Comparison of ENCODE assay signal across 16 cellular contexts in genomic region chr18:58369616-58370015, GRCh38.
DNase-seq lines count a peak whose midpoint lies in the region; ATAC-seq and TF ChIP-seq lines count a peak whose summit lies in the region.
"Had no signal": no experiment of that assay in that cellular context is flagged by ENCODE, and none has a peak within 500 bp of the region (broad histone marks: within the 10 kb centered on the region; RNA-seq: fewer than 3 reads in every experiment).

No MANE protein-coding gene starts in this region.

- no peaks in the 10 kb centered on the region for H3K27me3 Mint-ChIP-seq in stimulated activated naive CD8-positive, alpha-beta T cell treated with anti-CD3 and anti-CD28 coated beads, Interleukin-15, amount 100 ng/mL, for 72 hours
- H3K27me3 Mint-ChIP-seq in glutamatergic neuron (ENCODE audit: unreplicated experiment): peaks cover 4% of the 10 kb centered on the region
- no peaks in the 10 kb centered on the region for H3K27me3 Mint-ChIP-seq in nephron (ENCODE audit: low read depth)
- H3K27me3 Mint-ChIP-seq: B cell had no signal

- no peaks in the 10 kb centered on the region for H3K9me3 Mint-ChIP-seq in stimulated activated naive CD8-positive, alpha-beta T cell treated with anti-CD3 and anti-CD28 coated beads, Interleukin-15, amount 100 ng/mL, for 72 hours
- H3K9me3 Mint-ChIP-seq in glutamatergic neuron (ENCODE audit: unreplicated experiment): peaks cover 3% of the 10 kb centered on the region
- no peaks in the 10 kb centered on the region for H3K9me3 Mint-ChIP-seq in nephron
- H3K9me3 Mint-ChIP-seq: CD8-positive, alpha-beta T cell; H9 had no signal

- H3K4me1 Mint-ChIP-seq in stimulated activated naive CD8-positive, alpha-beta T cell treated with anti-CD3 and anti-CD28 coated beads, Interleukin-15, amount 100 ng/mL, for 72 hours: no peaks in the 10 kb centered on the region
- H3K4me1 Mint-ChIP-seq in glutamatergic neuron (ENCODE audit: low read depth, unreplicated experiment): no peaks in the 10 kb centered on the region
- peaks cover 10% of the 10 kb centered on the region for H3K4me1 Mint-ChIP-seq in nephron
- H3K4me1 Mint-ChIP-seq: B cell had no signal

- DNase-seq in stimulated activated naive CD8-positive, alpha-beta T cell treated with anti-CD3 and anti-CD28 coated beads, Interleukin-15, amount 100 ng/mL, for 72 hours: no peak
- no peak for DNase-seq in stimulated activated naive CD8-positive, alpha-beta T cell treated with anti-CD3 and anti-CD28 coated beads, Interleukin-15, Interleukin-2, amounts not matched to agents 100 U/mL and 50 U/mL, for 24 hours
- DNase-seq in glutamatergic neuron (no peak), SW480 (ENCODE audit: low spot score) (no peak)
- DNase-seq: Calu3; CD8-positive, alpha-beta T cell; DMS53; DND-41; EL; H9; IMR-90 had no signal

- H3K27ac Mint-ChIP-seq in stimulated activated naive CD8-positive, alpha-beta T cell treated with anti-CD3 and anti-CD28 coated beads, Interleukin-15, amount 100 ng/mL, for 72 hours: no peak overlapping the region
- peak overlapping the region; percentile 0 for H3K27ac Mint-ChIP-seq in glutamatergic neuron (ENCODE audit: unreplicated experiment)
- H3K27ac Mint-ChIP-seq in nephron: peak overlapping the region in 2 of 3 experiments; percentile 18 to 80
- H3K27ac Mint-ChIP-seq: B cell; CD8-positive, alpha-beta T cell had no signal

- no peak overlapping the region for H3K4me3 Mint-ChIP-seq in stimulated activated naive CD8-positive, alpha-beta T cell treated with anti-CD3 and anti-CD28 coated beads, Interleukin-15, amount 100 ng/mL, for 72 hours
- H3K4me3 Mint-ChIP-seq in glutamatergic neuron (ENCODE audit: unreplicated experiment): no peak overlapping the region
- H3K4me3 Mint-ChIP-seq in nephron: no peak overlapping the region
- H3K4me3 Mint-ChIP-seq: B cell; CD8-positive, alpha-beta T cell; H9 had no signal

- H3K36me3 Mint-ChIP-seq in glutamatergic neuron (ENCODE audit: unreplicated experiment): peaks cover 5% of the 10 kb centered on the region
- peaks cover 86% of the 10 kb centered on the region for H3K36me3 Mint-ChIP-seq in nephron (ENCODE audit: low read depth)
- H3K36me3 Mint-ChIP-seq: CD8-positive, alpha-beta T cell had no signal

- peak; percentile 35 for ATAC-seq in stimulated activated naive CD8-positive, alpha-beta T cell treated with anti-CD3 and anti-CD28 coated beads, Interleukin-15, amount 100 ng/mL, for 72 hours
- ATAC-seq in stimulated activated naive CD8-positive, alpha-beta T cell treated with anti-CD3 and anti-CD28 coated beads, Interleukin-15, Interleukin-2, amounts not matched to agents 100 U/mL and 50 U/mL, for 24 hours: no peak
- ATAC-seq in HG03342 (IDR thresholded peaks at IDR 0.05; ENCODE audit: unreplicated experiment) (no peak), HG02840 (IDR thresholded peaks at IDR 0.05; ENCODE audit: low FRiP score, unreplicated experiment) (no peak)
- ATAC-seq: CD8-positive, alpha-beta T cell; GM12878 had no signal

- TF ChIP-seq CTCF in glutamatergic neuron (IDR thresholded peaks at IDR 0.05; ENCODE audit: partially characterized antibody, unreplicated experiment) (no peak), nephron (IDR thresholded peaks at IDR 0.05; ENCODE audit: unreplicated experiment in 3 of 3) (no peak)

Comparison
In these comparisons a context has a peak if more than half of its experiments do, and no peak if none do; other contexts are left out.
1. H3K27ac Mint-ChIP-seq: peak in glutamatergic neuron (single experiment) and nephron (2 of 3); none in stimulated activated naive CD8-positive, alpha-beta T cell treated with anti-CD3 and anti-CD28 coated beads, Interleukin-15, amount 100 ng/mL, for 72 hours (0 of 2).